ENCODE assay signal across 8 cellular contexts in the genomic region with DNA sequence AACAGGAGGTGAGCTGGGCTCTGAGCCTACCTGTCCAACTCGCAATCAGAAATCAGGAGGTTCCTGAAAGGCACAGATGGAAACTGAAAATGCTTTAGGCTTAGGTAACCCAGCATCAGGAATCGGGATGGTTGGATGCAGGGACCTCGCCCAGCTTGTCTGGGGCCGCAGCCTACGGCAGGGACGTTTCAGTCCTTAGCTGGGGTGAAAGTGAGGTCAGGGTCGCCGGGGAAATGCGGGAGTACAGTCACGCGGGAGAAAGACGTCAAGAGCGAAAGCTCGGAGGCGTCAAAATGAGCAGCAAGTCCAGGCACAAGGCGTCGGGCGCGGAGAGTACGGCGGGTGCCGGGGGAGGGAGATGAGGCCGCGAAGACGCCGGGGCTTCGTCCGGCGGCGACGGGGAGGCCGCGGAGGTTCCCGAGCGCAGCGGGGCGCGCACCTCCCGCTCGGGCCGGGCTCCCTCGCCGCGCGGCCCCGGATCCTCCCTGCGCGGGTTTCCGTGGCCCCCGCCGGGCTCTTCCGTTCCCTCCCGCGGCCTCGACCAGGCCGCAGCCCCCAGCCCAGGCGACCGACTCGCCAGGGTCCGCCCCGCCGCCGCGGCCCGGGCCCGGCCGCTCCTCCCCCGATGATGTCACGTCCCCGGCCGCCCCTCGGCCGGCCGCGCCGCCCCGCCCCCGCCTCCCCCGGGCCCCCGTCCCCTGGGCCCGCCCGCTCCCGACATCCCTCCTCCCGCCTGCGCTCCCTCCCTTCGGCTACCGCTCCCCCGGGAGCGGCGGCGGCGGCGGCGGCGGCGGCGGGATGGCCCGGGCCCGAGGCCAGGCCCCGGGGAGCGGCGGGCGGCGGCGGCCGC. TPM values are rescaled to one million over a fixed set of nuclear protein-coding genes. Genes with fewer than 3 reads are reported as not detected.
A peak's percentile ranks its signal among the peaks of the same experiment; 100 is the strongest.
DNase-seq lines count a peak whose midpoint lies in the region; FAIRE-seq and TF ChIP-seq lines count a peak whose summit lies in the region.

A gene with protein sequence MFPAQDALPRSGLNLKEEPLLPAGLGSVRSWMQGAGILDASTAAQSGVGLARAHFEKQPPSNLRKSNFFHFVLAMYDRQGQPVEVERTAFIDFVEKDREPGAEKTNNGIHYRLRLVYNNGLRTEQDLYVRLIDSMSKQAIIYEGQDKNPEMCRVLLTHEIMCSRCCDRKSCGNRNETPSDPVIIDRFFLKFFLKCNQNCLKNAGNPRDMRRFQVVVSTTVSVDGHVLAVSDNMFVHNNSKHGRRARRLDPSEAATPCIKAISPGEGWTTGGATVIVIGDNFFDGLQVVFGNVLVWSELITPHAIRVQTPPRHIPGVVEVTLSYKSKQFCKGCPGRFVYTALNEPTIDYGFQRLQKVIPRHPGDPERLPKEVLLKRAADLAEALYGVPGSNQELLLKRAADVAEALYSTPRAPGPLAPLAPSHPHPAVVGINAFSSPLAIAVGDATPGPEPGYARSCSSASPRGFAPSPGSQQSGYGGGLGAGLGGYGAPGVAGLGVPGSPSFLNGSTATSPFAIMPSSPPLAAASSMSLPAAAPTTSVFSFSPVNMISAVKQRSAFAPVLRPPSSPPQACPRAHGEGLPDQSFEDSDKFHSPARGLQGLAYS (plus strand): TSS at position 745 of the 850 bp plus-strand sequence. CDS start 866 bp downstream, outside the sequence.

- H3K27me3 ChIP-seq in bronchial epithelial cell (ENCODE audit: control insufficient read depth, insufficient read depth, low read length) (peaks cover 34% of the 10 kb centered on the region), skeletal muscle tissue (ENCODE audit: control insufficient read depth in 3 of 3, insufficient read depth in 3 of 3, low read length in 3 of 3) (peaks cover 49 to 75% (median 75%) of the 10 kb centered on the region in 3 donors)

- in situ Hi-C loops in SK-MEL-5 (cut with HindIII; ENCODE audit: low pct_unique_long_range_greater_than_20kb, low sequenced_read_pairs): no loop called here

- H3K9me3 ChIP-seq in skeletal muscle tissue (ENCODE audit: control insufficient read depth in 3 of 3, low read length in 3 of 3): no peaks in the 10 kb centered on the region

- no peaks in the 10 kb centered on the region for H3K36me3 ChIP-seq in bronchial epithelial cell (ENCODE audit: control insufficient read depth, insufficient read depth, low read length)
- H3K36me3 ChIP-seq in skeletal muscle tissue (ENCODE audit: control insufficient read depth in 3 of 3, insufficient read depth in 3 of 3, low read length in 3 of 3): no peaks in the 10 kb centered on the region

- DNase-seq in stimulated activated CD4-positive, alpha-beta T cell treated with anti-CD3 and anti-CD28 coated beads, Interleukin-12 subunit alpha, Interleukin-12 subunit beta, amount 100 ng/mL, for 4 hours: peak; percentile 20
- DNase-seq in stimulated activated CD4-positive, alpha-beta T cell treated with anti-CD3 and anti-CD28 coated beads, Interleukin-1b, Interleukin-23, amount 100 ng/mL, for 48 hours: no peak
- DNase-seq in SK-MEL-5 (ENCODE audit: low read depth, low spot score) (peak; percentile 8), bronchial epithelial cell (ENCODE audit: low read depth) (no peak), islet precursor cell (peak; percentile 66), NCI-H1048 (lab: John Stamatoyannopoulos, UW) (no peak), NCI-H1694 treated with DMSO at 0.1 percent for 48 hours (lab: John Stamatoyannopoulos, UW) (no peak)

- TF ChIP-seq CTCF in bronchial epithelial cell (IDR thresholded peaks at IDR 0.05; ENCODE audit: insufficient read depth, low read length, severe bottlenecking): no peak

- H3K4me3 ChIP-seq in bronchial epithelial cell (ENCODE audit: low read depth, low read length): peak within 1 kb of the TSS; percentile 27
- H3K4me3 ChIP-seq in skeletal muscle tissue (ENCODE audit: low read length in 3 of 3): peak within 1 kb of the TSS; percentile 33 to 67 (median 48)

- peaks cover 0 to 5% (median 3%) of the 10 kb centered on the region in 3 donors for H3K4me1 ChIP-seq in skeletal muscle tissue (ENCODE audit: control insufficient read depth in 3 of 3, insufficient read depth in 3 of 3, low read length in 3 of 3)

- no peak within 1 kb of the TSS for H3K27ac ChIP-seq in skeletal muscle tissue (ENCODE audit: low read depth, low read length)

- FAIRE-seq in bronchial epithelial cell (lab: Jason Lieb, UNC): no peak

- peak within 1 kb of the TSS in 2 of 3 donors; percentile 53 to 71 for H3K9ac ChIP-seq in skeletal muscle tissue (ENCODE audit: low read depth in 1 of 3, low read length in 3 of 3)

RNA-seq across cellular contexts. Expression of the gene that starts here (rescaled TPM):
- 0.50 and 2.0 TPM in 2 replicates for total RNA-seq in SK-MEL-5 (2014; rRNA removed; shearing (Covaris generic))
- 0.91 and 1.8 TPM in 2 replicates for polyA plus RNA-seq in SK-MEL-5 (2015; cell fraction: cytosol; rRNA removed)
- polyA plus RNA-seq in SK-MEL-5 (2015; cell fraction: nucleus; rRNA removed): 7.3 and 7.9 TPM in 2 replicates
- total RNA-seq in bronchial epithelial cell (0.64 and 1.3 TPM in 2 replicates), skeletal muscle tissue (2.6 TPM)

Comparison
In these comparisons a context has a peak if more than half of its experiments do, and no peak if none do; other contexts are left out.
1. DNase-seq: peak in stimulated activated CD4-positive, alpha-beta T cell treated with anti-CD3 and anti-CD28 coated beads, Interleukin-12 subunit alpha, Interleukin-12 subunit beta, amount 100 ng/mL, for 4 hours (single experiment), SK-MEL-5 (single experiment) and islet precursor cell (single experiment); none in stimulated activated CD4-positive, alpha-beta T cell treated with anti-CD3 and anti-CD28 coated beads, Interleukin-1b, Interleukin-23, amount 100 ng/mL, for 48 hours (single experiment), bronchial epithelial cell (single experiment), NCI-H1048 (single experiment) and NCI-H1694 treated with DMSO at 0.1 percent for 48 hours (single experiment).